ENCODE assay signal across 8 cellular contexts in the genomic region with DNA sequence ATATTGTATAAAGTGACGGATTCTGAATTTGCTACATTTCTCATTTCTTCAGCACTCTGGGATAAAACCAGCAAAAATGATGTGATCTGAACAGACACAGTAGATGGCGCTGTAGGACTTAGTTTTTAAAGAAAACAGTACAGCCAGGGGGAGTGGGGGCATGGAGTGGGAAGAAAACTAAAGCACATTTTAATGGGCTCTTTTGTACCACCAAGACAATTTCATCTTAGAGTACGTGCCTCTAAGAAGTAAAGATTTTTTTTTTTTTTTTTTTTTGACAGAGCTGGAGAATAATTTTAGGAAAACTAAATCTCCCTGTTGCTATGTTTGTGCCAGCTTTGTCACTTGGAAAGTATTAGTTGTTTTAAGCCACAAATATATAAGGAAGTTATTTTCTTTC.
DNase-seq lines count a peak whose midpoint lies in the region; ATAC-seq and TF ChIP-seq lines count a peak whose summit lies in the region.

No MANE protein-coding gene starts in this region.

- H3K27me3 ChIP-seq in BE2C: no peaks in the 10 kb centered on the region; the same call in 1 of the 2 replicates
- no peaks in the 10 kb centered on the region for H3K27me3 ChIP-seq in thoracic aorta (replicated peaks; ENCODE audit: insufficient read depth)

- H3K27me3 Mint-ChIP-seq in activated B cell treated with CpG ODN at 0.5 μM for 24 hours: no peaks in the 10 kb centered on the region
- no peaks in the 10 kb centered on the region for H3K27me3 Mint-ChIP-seq in naive thymus-derived CD8-positive, alpha-beta T cell

- H3K9me3 Mint-ChIP-seq in activated B cell treated with CpG ODN at 0.5 μM for 24 hours: no peaks in the 10 kb centered on the region
- H3K9me3 Mint-ChIP-seq in naive thymus-derived CD8-positive, alpha-beta T cell: no peaks in the 10 kb centered on the region

- no peak overlapping the region for H3K4me3 ChIP-seq in BE2C (ENCODE audit: low read depth, low read length)
- no peak overlapping the region for H3K4me3 ChIP-seq in thoracic aorta

- no peaks in the 10 kb centered on the region; the same call in 1 of the 2 replicates for H3K4me1 ChIP-seq in BE2C
- H3K4me1 ChIP-seq in thoracic aorta (ENCODE audit: control insufficient read depth in 1 of 2, low read depth in 2 of 2): peaks cover 23 to 46% of the 10 kb centered on the region in 2 donors

- no peaks in the 10 kb centered on the region for H3K36me3 Mint-ChIP-seq in activated B cell treated with CpG ODN at 0.5 μM for 24 hours (ENCODE audit: low read depth)
- no peaks in the 10 kb centered on the region for H3K36me3 Mint-ChIP-seq in naive thymus-derived CD8-positive, alpha-beta T cell

- intact Hi-C loops in activated B cell treated with CpG ODN at 0.5 μM for 24 hours (cut with micrococcal nuclease): loop anchor here (1.0 to 10.0 kb wide), 4 partner anchors 304 to 900 kb away; no protein-coding TSS in a partner anchor

- TF ChIP-seq CTCF in BE2C (IDR thresholded peaks at IDR 0.05; ENCODE audit: low read depth, low read length): peak; percentile 81
- no peak for TF ChIP-seq CTCF in activated B cell treated with CpG ODN at 0.5 μM for 24 hours (IDR thresholded peaks at IDR 0.05)
- peak; percentile 62 for TF ChIP-seq CTCF in thoracic aorta (IDR thresholded peaks at IDR 0.05)

- peaks cover 8% of the 10 kb centered on the region for H3K4me1 Mint-ChIP-seq in activated B cell treated with CpG ODN at 0.5 μM for 24 hours
- peaks cover 0 to 2% (median 0%) of the 10 kb centered on the region in 4 donors for H3K4me1 Mint-ChIP-seq in naive thymus-derived CD8-positive, alpha-beta T cell

- no peak overlapping the region for H3K4me3 Mint-ChIP-seq in activated B cell treated with CpG ODN at 0.5 μM for 24 hours
- H3K4me3 Mint-ChIP-seq in naive thymus-derived CD8-positive, alpha-beta T cell: no peak overlapping the region

- H3K36me3 ChIP-seq in BE2C (no peaks in the 10 kb centered on the region), thoracic aorta (no peaks in the 10 kb centered on the region)

- H3K27ac ChIP-seq in thoracic aorta: peak overlapping the region; percentile 64 to 67

- POLR2A ChIA-PET in activated B cell treated with CpG ODN at 0.5 μM for 24 hours (lab: Charles Lee): interaction anchor here (0.5 to 3.5 kb wide), 9 partner anchors 55 to 873 kb away, joined by 5 to 20 read pairs (median 6); partner anchors contain the start of gene ZFP36L1
- POLR2A ChIA-PET in naive thymus-derived CD8-positive, alpha-beta T cell (lab: Charles Lee): interaction anchor here (0.7 to 1.4 kb wide), 4 partner anchors 300 to 899 kb away, joined by 3 to 18 read pairs (median 4); no protein-coding TSS in a partner anchor

- DNase-seq in BE2C: peak; percentile 76
- DNase-seq in H4 (ENCODE audit: low spot score): peak; percentile 91
- DNase-seq in NCI-H226: peak; percentile 61
- no peak for DNase-seq in activated B cell treated with CpG ODN at 0.5 μM for 24 hours
- DNase-seq in fibroblast of gingiva (ENCODE audit: low read depth): peak; percentile 84
- DNase-seq in naive thymus-derived CD8-positive, alpha-beta T cell: peak in 8 of 10 donors; percentile 37 to 73 (median 52)
- DNase-seq in thoracic aorta (ENCODE audit: low spot score): peak; percentile 54

- ATAC-seq in activated B cell treated with CpG ODN at 0.5 μM for 24 hours (ENCODE audit: low read depth) (peak; percentile 54), thoracic aorta (ENCODE audit: insufficient number of reproducible peaks, low FRiP score, low read depth) (no peak), HG02678 (IDR thresholded peaks at IDR 0.05; ENCODE audit: unreplicated experiment) (no peak)
- ATAC-seq in naive thymus-derived CD8-positive, alpha-beta T cell: peak in 1 of 2 donors; percentile 60

- H3K27ac Mint-ChIP-seq in activated B cell treated with CpG ODN at 0.5 μM for 24 hours: no peak overlapping the region
- H3K27ac Mint-ChIP-seq in naive thymus-derived CD8-positive, alpha-beta T cell: no peak overlapping the region

- H3K9me3 ChIP-seq in BE2C (no peaks in the 10 kb centered on the region), thoracic aorta (no peaks in the 10 kb centered on the region)

- CTCF ChIA-PET in activated B cell treated with CpG ODN at 0.5 μM for 24 hours (lab: Charles Lee): interaction anchor here (0.6 to 2.8 kb wide), 29 partner anchors 8 to 1164 kb away, joined by 3 to 30 read pairs (median 4); no protein-coding TSS in a partner anchor
